Comparison of ENCODE assay signal across 14 cellular contexts in genomic region chrY:22134719-22135118, GRCh38. TPM values are rescaled to one million over a fixed set of nuclear protein-coding genes. Genes with fewer than 3 reads are reported as not detected.
"Had no signal": no experiment of that assay in that cellular context is flagged by ENCODE, and none has a peak within 500 bp of the region (broad histone marks: within the 10 kb centered on the region; RNA-seq: fewer than 3 reads in every experiment).

No MANE protein-coding gene starts in this region.

RNA-seq across cellular contexts. Expression of gene RBMY1F, which starts 48.0 kb away (rescaled TPM):
- total RNA-seq: stomach, subcutaneous adipose tissue, suprapubic skin, temporal lobe, thoracic aorta, thyroid gland, tibial nerve, transverse colon, upper lobe of right lung, ureter, urinary bladder, uterus, vagina had no signal
- polyA plus RNA-seq: stomach, thymus, urinary bladder had no signal
